ENCODE assay signal across 17 cellular contexts in the genomic region with DNA sequence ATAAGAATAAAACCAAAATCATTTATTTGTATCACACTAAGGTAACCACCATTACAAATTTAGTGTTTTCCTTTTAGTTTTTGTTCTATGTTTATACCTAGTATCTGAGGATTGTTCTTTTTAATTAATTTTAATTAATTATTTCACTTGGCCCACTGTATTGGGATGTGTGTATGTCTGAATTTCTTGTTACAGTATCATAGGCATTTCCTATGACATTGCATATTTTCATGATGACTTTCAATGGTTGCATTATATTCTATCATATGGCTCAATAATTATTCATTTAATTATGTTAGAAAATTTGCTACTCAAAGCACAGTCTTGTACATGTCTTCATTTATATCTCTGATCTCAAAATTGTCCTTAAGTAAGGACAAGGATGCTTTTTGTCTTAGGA.
"Had no signal": no experiment of that assay in that cellular context is flagged by ENCODE, and none has a peak within 500 bp of the region (broad histone marks: within the 10 kb centered on the region; RNA-seq: fewer than 3 reads in every experiment).

No MANE protein-coding gene starts in this region.

- H3K4me1 ChIP-seq: heart left ventricle, left ventricle myocardium inferior, stomach had no signal

- H3K27ac ChIP-seq: cardiac muscle cell, coronary artery, heart left ventricle, left ventricle myocardium inferior, ovary, skin epidermis, stomach, thoracic aorta had no signal

- H3K36me3 ChIP-seq: cardiac muscle cell, heart left ventricle, left ventricle myocardium inferior, ovary, stomach, thoracic aorta had no signal

- DNase-seq: activated CD4-positive, alpha-beta T cell treated with anti-CD3 and anti-CD28 coated beads, Interleukin-2, amount 50 U/mL, for 4 hours; activated CD4-positive, CD25-positive, alpha-beta regulatory T cell treated with anti-CD3 and anti-CD28 coated beads, Interleukin-2, amount 50 U/mL, for 72 hours; activated effector memory CD4-positive, alpha-beta T cell treated with anti-CD3 and anti-CD28 coated beads, Interleukin-2, amount 50 U/mL, for 16 hours; activated T-cell treated with anti-CD3 and anti-CD28 coated beads, Interleukin-2, amount 50 U/mL, for 24 hours; effector CD8-positive, alpha-beta T cell; heart left ventricle; islet precursor cell; left ventricle myocardium inferior; mesendoderm; nephron progenitor cell; ovary; stomach; SW 1271 had no signal

- H3K4me3 ChIP-seq: cardiac muscle cell, coronary artery, heart left ventricle, left ventricle myocardium inferior, ovary, skin epidermis, stomach, thoracic aorta had no signal

- H3K27me3 ChIP-seq: cardiac muscle cell, heart left ventricle, ovary, stomach had no signal

- H3K9me3 ChIP-seq: ovary, stomach, thoracic aorta had no signal
